13 cellular contexts compared by ENCODE assay signal in genomic region chr17:50638572-50638850, GRCh38. TPM values are rescaled to one million over a fixed set of nuclear protein-coding genes. Genes with fewer than 3 reads are reported as not detected.
DNase-seq lines count a peak whose midpoint lies in the region; ATAC-seq and TF ChIP-seq lines count a peak whose summit lies in the region.
"Had no signal": no experiment of that assay in that cellular context is flagged by ENCODE, and none has a peak within 500 bp of the region (broad histone marks: within the 10 kb centered on the region; RNA-seq: fewer than 3 reads in every experiment).

No MANE protein-coding gene starts in this region.

- DNase-seq in AG20443 (ENCODE audit: low spot score) (peak; percentile 60), NCI-H69 (lab: John Stamatoyannopoulos, UW) (peak; percentile 44), osteoblast (ENCODE audit: insufficient read length, low spot score, missing footprints) (peak; percentile 97), nucleus accumbens (lab: John Stamatoyannopoulos, UW) (no peak), cerebellar nuclear complex (lab: John Stamatoyannopoulos, UW) (no peak), NCI-H446 (lab: John Stamatoyannopoulos, UW) (no peak)
- no peak for DNase-seq in activated CD8-positive, alpha-beta memory T cell treated with anti-CD3 and anti-CD28 coated beads, Interleukin-2, amount 10 ng/mL, durations not matched to agents 7 days and 5 days
- DNase-seq: activated CD4-positive, alpha-beta T cell treated with anti-CD3 and anti-CD28 coated beads for 36 hours; activated naive CD4-positive, alpha-beta T cell; CD4-positive, alpha-beta memory T cell; NCI-H446 treated with DMSO at 0.1 percent for 48 hours; testis had no signal

- H4K20me1 ChIP-seq in osteoblast (ENCODE audit: insufficient read depth, low read length), result no peaks in the 10 kb centered on the region

- no peak for TF ChIP-seq CTCF in osteoblast (IDR thresholded peaks at IDR 0.05; ENCODE audit: extremely low read depth, low read depth, low read length)

- H3K9me3 Mint-ChIP-seq in dendritic cell treated with granulocyte-macrophage colony-stimulating factor and Interleukin-4, amounts not matched to agents 40 ng/mL and 50 ng/mL, for 4 days, result no peaks in the 10 kb centered on the region
- no peaks in the 10 kb centered on the region for H3K9me3 Mint-ChIP-seq in activated CD8-positive, alpha-beta memory T cell treated with anti-CD3 and anti-CD28 coated beads, Interleukin-2, amount 10 ng/mL, durations not matched to agents 7 days and 5 days (ENCODE audit: low read depth)

- peaks cover 92% of the 10 kb centered on the region for H3K4me1 Mint-ChIP-seq in dendritic cell treated with granulocyte-macrophage colony-stimulating factor and Interleukin-4, amounts not matched to agents 40 ng/mL and 50 ng/mL, for 4 days (ENCODE audit: low read depth)
- no peaks in the 10 kb centered on the region for H3K4me1 Mint-ChIP-seq in activated CD8-positive, alpha-beta memory T cell treated with anti-CD3 and anti-CD28 coated beads, Interleukin-2, amount 10 ng/mL, durations not matched to agents 7 days and 5 days
- H3K4me1 Mint-ChIP-seq: activated CD4-positive, alpha-beta T cell treated with anti-CD3 and anti-CD28 coated beads for 36 hours had no signal

- H3K9me3 ChIP-seq in osteoblast (ENCODE audit: low read depth, low read length), result no peaks in the 10 kb centered on the region
- H3K9me3 ChIP-seq: testis had no signal

- peak overlapping the region; percentile 73 for H3K27ac ChIP-seq in osteoblast (ENCODE audit: low read depth, low read length)

- peak overlapping the region; percentile 59 for H3K4me2 ChIP-seq in osteoblast (ENCODE audit: insufficient read depth, low read length)

- no peak overlapping the region for H3K4me3 Mint-ChIP-seq in dendritic cell treated with granulocyte-macrophage colony-stimulating factor and Interleukin-4, amounts not matched to agents 40 ng/mL and 50 ng/mL, for 4 days
- H3K4me3 Mint-ChIP-seq in activated CD8-positive, alpha-beta memory T cell treated with anti-CD3 and anti-CD28 coated beads, Interleukin-2, amount 10 ng/mL, durations not matched to agents 7 days and 5 days, result no peak overlapping the region
- H3K4me3 Mint-ChIP-seq: activated CD4-positive, alpha-beta T cell treated with anti-CD3 and anti-CD28 coated beads for 36 hours; CD4-positive, alpha-beta memory T cell had no signal

- H3K4me1 ChIP-seq in osteoblast (ENCODE audit: insufficient read depth, low read length), result peaks cover 71% of the 10 kb centered on the region

- H3K79me2 ChIP-seq in osteoblast (ENCODE audit: insufficient read depth, low read length), result peaks cover 10% of the 10 kb centered on the region

- H2AFZ ChIP-seq in osteoblast (ENCODE audit: low read length), result no peak overlapping the region

- peak overlapping the region; percentile 89 for H3K27ac Mint-ChIP-seq in dendritic cell treated with granulocyte-macrophage colony-stimulating factor and Interleukin-4, amounts not matched to agents 40 ng/mL and 50 ng/mL, for 4 days
- H3K27ac Mint-ChIP-seq in activated CD8-positive, alpha-beta memory T cell treated with anti-CD3 and anti-CD28 coated beads, Interleukin-2, amount 10 ng/mL, durations not matched to agents 7 days and 5 days, result no peak overlapping the region
- H3K27ac Mint-ChIP-seq: activated CD4-positive, alpha-beta T cell treated with anti-CD3 and anti-CD28 coated beads for 36 hours had no signal

- intact Hi-C loops in dendritic cell treated with granulocyte-macrophage colony-stimulating factor and Interleukin-4, amounts not matched to agents 40 ng/mL and 50 ng/mL, for 4 days (cut with micrococcal nuclease), result loop anchor here (10.0 kb wide), 1 partner anchor 66 kb away; the partner anchor contains the start of gene ANKRD40

- peaks cover 2% of the 10 kb centered on the region for H3K36me3 ChIP-seq in osteoblast (ENCODE audit: insufficient read depth, low read length)

- H3K27me3 Mint-ChIP-seq in dendritic cell treated with granulocyte-macrophage colony-stimulating factor and Interleukin-4, amounts not matched to agents 40 ng/mL and 50 ng/mL, for 4 days, result peaks cover 2% of the 10 kb centered on the region
- peaks cover 48% of the 10 kb centered on the region for H3K27me3 Mint-ChIP-seq in activated CD8-positive, alpha-beta memory T cell treated with anti-CD3 and anti-CD28 coated beads, Interleukin-2, amount 10 ng/mL, durations not matched to agents 7 days and 5 days

- no peak for ATAC-seq in activated CD8-positive, alpha-beta memory T cell treated with anti-CD3 and anti-CD28 coated beads, Interleukin-2, amount 10 ng/mL, durations not matched to agents 7 days and 5 days
- ATAC-seq: activated CD4-positive, alpha-beta T cell treated with anti-CD3 and anti-CD28 coated beads for 36 hours had no signal

- CTCF ChIA-PET in activated CD8-positive, alpha-beta memory T cell treated with anti-CD3 and anti-CD28 coated beads, Interleukin-2, amount 10 ng/mL, durations not matched to agents 7 days and 5 days (lab: Charles Lee), result interaction anchor here (1.0 to 3.7 kb wide), 2 partner anchors 13 to 28 kb away, joined by 3 to 15 read pairs; no protein-coding TSS in a partner anchor

- peaks cover 25% of the 10 kb centered on the region for H3K36me3 Mint-ChIP-seq in dendritic cell treated with granulocyte-macrophage colony-stimulating factor and Interleukin-4, amounts not matched to agents 40 ng/mL and 50 ng/mL, for 4 days (ENCODE audit: low read depth)
- H3K36me3 Mint-ChIP-seq in activated CD8-positive, alpha-beta memory T cell treated with anti-CD3 and anti-CD28 coated beads, Interleukin-2, amount 10 ng/mL, durations not matched to agents 7 days and 5 days, result no peaks in the 10 kb centered on the region
- H3K36me3 Mint-ChIP-seq: CD4-positive, alpha-beta memory T cell had no signal

- no peaks in the 10 kb centered on the region for H3K27me3 ChIP-seq in osteoblast (ENCODE audit: insufficient read depth, low read length)
- H3K27me3 ChIP-seq: testis had no signal

- H3K4me3 ChIP-seq in osteoblast (ENCODE audit: insufficient read depth, low read length), result no peak overlapping the region
- H3K4me3 ChIP-seq: testis had no signal

RNA-seq across cellular contexts. Expression of gene ABCC3, which starts 3.8 kb away (rescaled TPM):
- 12.4 and 28.6 TPM in 2 replicates for total RNA-seq in osteoblast
- total RNA-seq in activated CD8-positive, alpha-beta memory T cell treated with anti-CD3 and anti-CD28 coated beads, Interleukin-2, amount 10 ng/mL, durations not matched to agents 7 days and 5 days, result not detected
- total RNA-seq: activated CD4-positive, alpha-beta T cell treated with anti-CD3 and anti-CD28 coated beads for 36 hours had no signal

Comparison
In these comparisons a context has a peak if more than half of its experiments do, and no peak if none do; other contexts are left out.
1. DNase-seq: peak in AG20443 (single experiment), NCI-H69 (single experiment) and osteoblast (single experiment); none in nucleus accumbens (0 of 56), cerebellar nuclear complex (0 of 2), activated CD8-positive, alpha-beta memory T cell treated with anti-CD3 and anti-CD28 coated beads, Interleukin-2, amount 10 ng/mL, durations not matched to agents 7 days and 5 days (single experiment) and NCI-H446 (0 of 2).
2. RNA of gene ABCC3, which starts 3.8 kb away (total RNA-seq): 12.4 to 28.6 TPM in osteoblast; not detected in activated CD8-positive, alpha-beta memory T cell treated with anti-CD3 and anti-CD28 coated beads, Interleukin-2, amount 10 ng/mL, durations not matched to agents 7 days and 5 days; every median in the first group is over 10 times any median in the second.